Comparison of ENCODE assay signal across 12 cellular contexts in the genomic region with DNA sequence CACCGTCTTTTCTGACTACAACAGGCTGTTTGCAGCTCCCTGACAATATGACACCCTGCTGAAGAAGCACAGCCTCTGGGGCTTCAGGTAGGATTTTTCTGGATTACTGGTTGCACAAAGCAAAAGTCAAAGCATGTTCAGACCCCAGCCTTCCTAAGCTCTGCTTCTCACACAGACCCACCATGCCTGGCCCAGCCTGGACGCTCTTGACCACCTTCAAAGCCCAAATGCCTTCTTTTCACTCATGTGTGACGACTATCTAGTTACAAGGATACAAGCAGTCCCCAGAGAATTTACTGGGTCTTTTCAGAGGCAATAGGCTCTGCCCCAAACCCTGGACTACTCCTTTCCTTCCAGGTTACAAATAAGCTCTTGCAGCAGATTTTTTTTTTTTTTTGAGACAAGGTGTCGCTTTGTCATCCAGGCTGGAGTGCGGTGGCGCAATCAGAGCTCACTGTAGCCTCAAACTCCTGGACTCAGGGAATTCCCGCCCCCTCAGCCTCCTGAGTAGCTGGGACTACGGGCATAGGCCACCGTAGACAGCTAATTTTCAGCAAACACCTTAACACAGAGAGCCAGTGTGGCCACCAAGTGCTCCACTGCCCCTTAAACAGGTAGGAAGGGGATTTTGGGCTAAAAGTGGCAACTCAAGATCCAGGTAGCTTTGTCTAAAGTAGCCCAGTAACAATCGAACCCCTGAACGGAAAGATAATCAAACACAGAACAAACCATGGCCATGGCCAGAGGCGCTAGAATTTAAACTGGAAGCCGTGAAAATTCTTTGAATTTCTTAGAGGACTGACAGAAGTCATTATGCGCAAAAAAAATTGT. TPM values are rescaled to one million over a fixed set of nuclear protein-coding genes. Genes with fewer than 3 reads are reported as not detected.
DNase-seq lines count a peak whose midpoint lies in the region; ATAC-seq, FAIRE-seq and TF ChIP-seq lines count a peak whose summit lies in the region.
"Had no signal": no experiment of that assay in that cellular context is flagged by ENCODE, and none has a peak within 500 bp of the region (broad histone marks: within the 10 kb centered on the region; RNA-seq: fewer than 3 reads in every experiment).

No MANE protein-coding gene starts in this region.

- in situ Hi-C loops in HepG2 (cut with HindIII; ENCODE audit: extremely low pct_ligation_motif_present, low pct_unique_long_range_greater_than_20kb): no loop called here

- peak overlapping the region; percentile 75 for H3K27ac Mint-ChIP-seq in chondrocyte (ENCODE audit: unreplicated experiment)
- H3K27ac Mint-ChIP-seq in activated CD8-positive, alpha-beta T cell treated with anti-CD3 and anti-CD28 coated beads for 36 hours: no peak overlapping the region
- H3K27ac Mint-ChIP-seq: activated naive CD8-positive, alpha-beta T cell treated with anti-CD3 and anti-CD28 coated beads, Interleukin-2, amount 10 ng/mL, durations not matched to agents 7 days and 5 days had no signal

- BruUV-seq in HepG2 (replicated peaks; lab: Mats Ljungman, UMichigan): no TSS peak

- CTCF ChIA-PET in HepG2 (lab: Yijun Ruan, JAX; ENCODE audit: low intra/inter-chr PET ratio, low total read pairs): no interaction called here
- CTCF ChIA-PET in activated CD8-positive, alpha-beta T cell treated with anti-CD3 and anti-CD28 coated beads for 36 hours (lab: Charles Lee): interaction anchor here (0.6 to 1.0 kb wide), 3 partner anchors 9 to 495 kb away, joined by 3 read pairs; no protein-coding TSS in a partner anchor

- no peaks in the 10 kb centered on the region for H3K27me3 Mint-ChIP-seq in chondrocyte (ENCODE audit: low read depth)
- no peaks in the 10 kb centered on the region for H3K27me3 Mint-ChIP-seq in activated CD8-positive, alpha-beta T cell treated with anti-CD3 and anti-CD28 coated beads for 36 hours

- peaks cover 6% of the 10 kb centered on the region for H3K79me2 ChIP-seq in HepG2 (ENCODE audit: insufficient read depth, low read length)

- FAIRE-seq in HepG2 (lab: Jason Lieb, UNC) (peak; percentile 89), small intestine (lab: Jason Lieb, UNC) (no peak)
- FAIRE-seq: A204.1 had no signal

- peak overlapping the region; percentile 88 for H3K27ac ChIP-seq in HepG2 (ENCODE audit: extremely low read length, insufficient read depth, low read length)
- peak overlapping the region; percentile 67 for H3K27ac ChIP-seq in thoracic aorta
- H3K27ac ChIP-seq in small intestine (ENCODE audit: low read depth in 1 of 2, low read length in 1 of 2): peak overlapping the region in 1 of 2 donors; percentile 64

- H3K4me2 ChIP-seq in HepG2 (ENCODE audit: low read depth, low read length): peak overlapping the region; percentile 89

- H3K9ac ChIP-seq in HepG2 (ENCODE audit: insufficient read depth, low read depth, low read length): peak overlapping the region; percentile 72

- H3K9me3 ChIP-seq in HepG2 (ENCODE audit: low read length): no peaks in the 10 kb centered on the region
- H3K9me3 ChIP-seq in thoracic aorta: no peaks in the 10 kb centered on the region
- no peaks in the 10 kb centered on the region for H3K9me3 ChIP-seq in small intestine (ENCODE audit: control insufficient read depth, low read depth)

- H3K4me1 Mint-ChIP-seq in chondrocyte (ENCODE audit: low read depth): peaks cover 40% of the 10 kb centered on the region
- no peaks in the 10 kb centered on the region for H3K4me1 Mint-ChIP-seq in activated CD8-positive, alpha-beta T cell treated with anti-CD3 and anti-CD28 coated beads for 36 hours (ENCODE audit: low read depth)
- H3K4me1 Mint-ChIP-seq: activated naive CD8-positive, alpha-beta T cell treated with anti-CD3 and anti-CD28 coated beads, Interleukin-2, amount 10 ng/mL, durations not matched to agents 7 days and 5 days had no signal

- 5% methylated on average over 13 of the region's 14 CpGs for WGBS in HepG2 (ENCODE audit: low lambda C conversion rate)
- 75 to 89% (median 89%) methylated on average over 14 of the region's 14 CpGs for WGBS in small intestine, 3 donors

- no peak for TF ChIP-seq CTCF in chondrocyte (IDR thresholded peaks at IDR 0.05)
- no peak for TF ChIP-seq CTCF in HepG2 (CRISPR knock-in tag; IDR thresholded peaks at IDR 0.05)
- TF ChIP-seq CTCF in thoracic aorta (IDR thresholded peaks at IDR 0.05): no peak
- no peak for TF ChIP-seq CTCF in activated CD8-positive, alpha-beta T cell treated with anti-CD3 and anti-CD28 coated beads for 36 hours (IDR thresholded peaks at IDR 0.05)

- H3K36me3 Mint-ChIP-seq in chondrocyte (ENCODE audit: low read depth): no peaks in the 10 kb centered on the region
- H3K36me3 Mint-ChIP-seq in activated CD8-positive, alpha-beta T cell treated with anti-CD3 and anti-CD28 coated beads for 36 hours (ENCODE audit: low read depth): no peaks in the 10 kb centered on the region
- H3K36me3 Mint-ChIP-seq: activated naive CD8-positive, alpha-beta T cell treated with anti-CD3 and anti-CD28 coated beads, Interleukin-2, amount 10 ng/mL, durations not matched to agents 7 days and 5 days had no signal

- peak overlapping the region; percentile 31 for H3K4me3 Mint-ChIP-seq in chondrocyte (ENCODE audit: unreplicated experiment)
- H3K4me3 Mint-ChIP-seq in activated CD8-positive, alpha-beta T cell treated with anti-CD3 and anti-CD28 coated beads for 36 hours: no peak overlapping the region
- H3K4me3 Mint-ChIP-seq: activated naive CD8-positive, alpha-beta T cell treated with anti-CD3 and anti-CD28 coated beads, Interleukin-2, amount 10 ng/mL, durations not matched to agents 7 days and 5 days had no signal

- peaks cover 56% of the 10 kb centered on the region for H3K4me1 ChIP-seq in HepG2 (ENCODE audit: insufficient read depth, low read length)
- peaks cover 49 to 83% of the 10 kb centered on the region in 2 donors for H3K4me1 ChIP-seq in thoracic aorta (ENCODE audit: control insufficient read depth in 1 of 2, low read depth in 2 of 2)
- peaks cover 0 to 7% of the 10 kb centered on the region in 2 donors for H3K4me1 ChIP-seq in small intestine (ENCODE audit: control insufficient read depth in 2 of 2, insufficient read depth in 1 of 2, low read depth in 1 of 2, low read length in 1 of 2)

- H2AFZ ChIP-seq in HepG2 (ENCODE audit: low read length): no peak overlapping the region

- no peak for TF ChIP-seq RAD21 in HepG2 (CRISPR knock-in tag; IDR thresholded peaks at IDR 0.05)

- H3K9me3 Mint-ChIP-seq in chondrocyte (ENCODE audit: low read depth): peaks cover 4% of the 10 kb centered on the region
- no peaks in the 10 kb centered on the region for H3K9me3 Mint-ChIP-seq in activated CD8-positive, alpha-beta T cell treated with anti-CD3 and anti-CD28 coated beads for 36 hours
- H3K9me3 Mint-ChIP-seq: activated naive CD8-positive, alpha-beta T cell treated with anti-CD3 and anti-CD28 coated beads, Interleukin-2, amount 10 ng/mL, durations not matched to agents 7 days and 5 days had no signal

- no peaks in the 10 kb centered on the region for H3K27me3 ChIP-seq in HepG2 (ENCODE audit: control insufficient read depth in 1 of 2, insufficient read depth in 2 of 2, low read length in 2 of 2)
- H3K27me3 ChIP-seq in thoracic aorta (replicated peaks; ENCODE audit: insufficient read depth): no peaks in the 10 kb centered on the region
- H3K27me3 ChIP-seq in small intestine (ENCODE audit: control insufficient read depth in 2 of 2, insufficient read depth in 2 of 2, low read length in 2 of 2): no peaks in the 10 kb centered on the region

- intact Hi-C loops in HepG2 (cut with micrococcal nuclease; ENCODE audit: unreplicated experiment): loop anchor here (1.0 kb wide), 2 partner anchors 17 to 118 kb away; no protein-coding TSS in a partner anchor
- intact Hi-C loops in activated CD8-positive, alpha-beta T cell treated with anti-CD3 and anti-CD28 coated beads for 36 hours (cut with micrococcal nuclease): no loop called here

- peak overlapping the region; percentile 52 to 67 (median 67) for H3K4me3 ChIP-seq in HepG2 (replicated peaks in 1 of 3; ENCODE audit: insufficient read depth in 1 of 3, low read depth in 2 of 3, low read length in 3 of 3)
- peak overlapping the region; percentile 36 for H3K4me3 ChIP-seq in thoracic aorta
- no peak overlapping the region for H3K4me3 ChIP-seq in small intestine (ENCODE audit: low read depth in 1 of 2, low read length in 2 of 2)

- peak; percentile 95 for ATAC-seq in HepG2
- ATAC-seq in thoracic aorta (ENCODE audit: insufficient number of reproducible peaks, low FRiP score, low read depth): no peak
- ATAC-seq in activated CD8-positive, alpha-beta T cell treated with anti-CD3 and anti-CD28 coated beads for 36 hours: no peak

- TF ChIP-seq POLR2A in HepG2 (IDR thresholded peaks at IDR 0.05; ENCODE audit: insufficient read depth in 1 of 2, low read depth in 2 of 2, low read length in 2 of 2): peak in 1 of 2 experiments; percentile 56; a peak in 1 of 4 replicates

- H3K36me3 ChIP-seq in HepG2 (replicated peaks in 1 of 2; ENCODE audit: control insufficient read depth in 1 of 2, insufficient read depth in 2 of 2, low read length in 2 of 2) (no peaks in the 10 kb centered on the region), thoracic aorta (no peaks in the 10 kb centered on the region), small intestine (ENCODE audit: control insufficient read depth in 2 of 2, insufficient read depth in 2 of 2, low read length in 2 of 2) (no peaks in the 10 kb centered on the region)

- DNase-seq in NCI-H1436 (lab: John Stamatoyannopoulos, UW) (peak; percentile 44), NCI-H1436 treated with DMSO at 0.1 percent for 48 hours (lab: John Stamatoyannopoulos, UW) (no peak), chondrocyte (ENCODE audit: low spot score) (no peak), HepG2 (ENCODE audit: low spot score) (peak; percentile 90), thoracic aorta (ENCODE audit: low spot score) (no peak), small intestine (no peak), ureter (ENCODE audit: low spot score) (no peak)
- DNase-seq in activated CD8-positive, alpha-beta T cell treated with anti-CD3 and anti-CD28 coated beads for 36 hours: no peak
- DNase-seq: activated naive CD8-positive, alpha-beta T cell treated with anti-CD3 and anti-CD28 coated beads, Interleukin-2, amount 10 ng/mL, durations not matched to agents 7 days and 5 days; stimulated activated CD4-positive, alpha-beta T cell treated with anti-CD3 and anti-CD28 coated beads, Interleukin-2, amount 100 ng/mL, for 48 hours; T-helper 2 cell had no signal

- POLR2A ChIA-PET in HepG2 (lab: Yijun Ruan, JAX): interaction anchor here (0.9 to 2.5 kb wide), 7 partner anchors 9 to 209 kb away, joined by 3 to 11 read pairs (median 4); no protein-coding TSS in a partner anchor
- POLR2A ChIA-PET in activated CD8-positive, alpha-beta T cell treated with anti-CD3 and anti-CD28 coated beads for 36 hours (lab: Charles Lee): interaction anchor here (0.8 kb wide), 1 partner anchor 27 kb away, joined by 4 read pairs; no protein-coding TSS in a partner anchor

- H4K20me1 ChIP-seq in HepG2 (ENCODE audit: insufficient read depth, low read length): no peaks in the 10 kb centered on the region

- TF ChIP-seq EP300 in HepG2 (IDR thresholded peaks at IDR 0.05; ENCODE audit: low read depth in 2 of 2, low read length in 2 of 2): peak in 1 of 2 experiments; percentile 63; a peak in 1 of 4 replicates
- no peak for TF ChIP-seq EP300 in HepG2 (CRISPR knock-in tag; IDR thresholded peaks at IDR 0.05; ENCODE audit: borderline replicate concordance)

RNA-seq across cellular contexts. Expression of gene SVIL, which starts 16.2 kb away (rescaled TPM):
- total RNA-seq in chondrocyte: 112 to 136 TPM (median 118 TPM) in 3 replicates
- 4.8 and 12.1 TPM in 2 replicates for total RNA-seq in HepG2 (2016; rRNA removed; fragmentation: Illumina TruSeq; extraction: Trizol)
- total RNA-seq in HepG2 (2016; cell fraction: cytosol; rRNA removed; fragmentation: Illumina TruSeq; extraction: Trizol; ENCODE audit: low read depth): 0.97 and 1.0 TPM in 2 replicates
- 3.3 and 10.0 TPM in 2 replicates for total RNA-seq in HepG2 (2016; cell fraction: insoluble cytoplasmic fraction; rRNA removed; fragmentation: Illumina TruSeq; extraction: Trizol)
- total RNA-seq in HepG2 (2016; cell fraction: membrane; rRNA removed; fragmentation: Illumina TruSeq; extraction: Trizol): 1.7 and 3.2 TPM in 2 replicates
- total RNA-seq in HepG2 (2016; cell fraction: nucleus; rRNA removed; fragmentation: Illumina TruSeq; extraction: Trizol): 20.3 and 24.1 TPM in 2 replicates
- polyA plus RNA-seq in HepG2 (2011; rRNA removed): 3.8 and 3.9 TPM in 2 replicates
- 2.1 and 2.3 TPM in 2 replicates for polyA plus RNA-seq in HepG2 (2011; cell fraction: cytosol; rRNA removed)
- 14.8 and 16.4 TPM in 2 replicates for polyA plus RNA-seq in HepG2 (2011; cell fraction: nucleus; rRNA removed)
- polyA plus RNA-seq in HepG2 (2012): 4.0 and 4.8 TPM in 2 replicates
- polyA plus RNA-seq in HepG2 (2016; cell fraction: cytosol; fragmentation: Illumina TruSeq; extraction: Trizol; ENCODE audit: low read depth): 0.19 and 0.84 TPM in 2 replicates
- 2.5 and 3.2 TPM in 2 replicates for polyA plus RNA-seq in HepG2 (2016; cell fraction: insoluble cytoplasmic fraction; fragmentation: Illumina TruSeq; extraction: Trizol; ENCODE audit: low read depth)
- polyA plus RNA-seq in HepG2 (2016; cell fraction: membrane; fragmentation: Illumina TruSeq; extraction: Trizol; ENCODE audit: low read depth): 0.45 and 0.66 TPM in 2 replicates
- 13.7 TPM in 2 replicates for polyA plus RNA-seq in HepG2 (2016; cell fraction: nucleus; fragmentation: Illumina TruSeq; extraction: Trizol; ENCODE audit: insufficient read depth, low read depth)
- 7.7 and 11.4 TPM in 2 replicates for polyA minus RNA-seq in HepG2 (2011; rRNA and poly(A)+ RNA removed; ENCODE audit: low replicate concordance)
- polyA minus RNA-seq in HepG2 (2011; cell fraction: cytosol; rRNA and poly(A)+ RNA removed): 4.8 and 7.2 TPM in 2 replicates
- 30.3 and 30.4 TPM in 2 replicates for polyA minus RNA-seq in HepG2 (2011; cell fraction: nucleus; rRNA and poly(A)+ RNA removed)
- total RNA-seq in thoracic aorta: 100 to 1,000 TPM; 349 to 483 TPM
- 10 to 100 TPM in 1 of 3 donors, 1 to 10 TPM in 2; 6.7 to 12.1 (median 7.6) TPM for polyA plus RNA-seq in small intestine
- 1 to 10 TPM; 7.9 to 8.9 TPM for total RNA-seq in activated CD8-positive, alpha-beta T cell treated with anti-CD3 and anti-CD28 coated beads for 36 hours
- 209 TPM for total RNA-seq in ureter

Comparison
In these comparisons a context has a peak if more than half of its experiments do, and no peak if none do; other contexts are left out.
1. DNase-seq: peak in NCI-H1436 (single experiment) and HepG2 (single experiment); none in NCI-H1436 treated with DMSO at 0.1 percent for 48 hours (single experiment), chondrocyte (single experiment), thoracic aorta (single experiment), small intestine (single experiment), activated CD8-positive, alpha-beta T cell treated with anti-CD3 and anti-CD28 coated beads for 36 hours (single experiment) and ureter (single experiment).
2. H3K4me3 ChIP-seq: peak in HepG2 (3 of 3) and thoracic aorta (single experiment); none in small intestine (0 of 2).